ENCODE assay signal across 8 cellular contexts in the genomic region with DNA sequence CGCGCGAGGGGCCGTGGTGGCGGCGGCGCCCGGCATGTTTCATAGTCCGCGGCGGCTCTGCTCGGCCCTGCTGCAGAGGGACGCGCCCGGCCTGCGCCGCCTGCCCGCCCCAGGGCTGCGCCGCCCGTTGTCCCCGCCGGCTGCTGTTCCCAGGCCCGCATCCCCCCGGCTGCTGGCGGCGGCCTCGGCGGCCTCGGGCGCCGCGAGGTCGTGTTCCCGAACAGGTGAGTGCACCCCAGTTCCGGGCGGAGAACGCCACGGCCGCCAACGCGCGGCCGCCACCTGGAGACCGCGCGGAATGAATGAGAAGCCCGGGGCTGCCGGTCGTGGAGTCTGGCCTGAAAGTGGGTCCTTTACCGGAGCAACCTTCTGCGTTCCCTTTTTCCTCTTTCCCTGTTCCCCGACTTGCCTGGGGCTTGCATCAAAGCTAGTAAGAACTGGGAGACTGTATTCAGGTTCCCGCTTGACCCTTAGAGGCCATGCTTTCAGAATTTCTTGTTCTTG. TPM values are rescaled to one million over a fixed set of nuclear protein-coding genes. Genes with fewer than 3 reads are reported as not detected.
DNase-seq lines count a peak whose midpoint lies in the region; ATAC-seq and TF ChIP-seq lines count a peak whose summit lies in the region.

No MANE protein-coding gene starts in this region.

- peaks cover 18% of the 10 kb centered on the region for H3K4me1 ChIP-seq in mucosa of descending colon (ENCODE audit: low read depth)

- H3K36me3 Mint-ChIP-seq in effector memory CD8-positive, alpha-beta T cell (ENCODE audit: insufficient read depth), result peaks cover 23% of the 10 kb centered on the region
- peaks cover 21% of the 10 kb centered on the region for H3K36me3 Mint-ChIP-seq in stimulated activated naive CD8-positive, alpha-beta T cell treated with anti-CD3 and anti-CD28 coated beads, Interleukin-15, Interleukin-2, amounts not matched to agents 100 ng/mL and 50 ng/mL, for 24 hours (ENCODE audit: low read depth)

- H3K4me3 ChIP-seq in mucosa of descending colon, result peak overlapping the region; percentile 75

- H3K4me1 Mint-ChIP-seq in effector memory CD8-positive, alpha-beta T cell (ENCODE audit: low read depth in 2 of 2), result peaks cover 14 to 16% of the 10 kb centered on the region in 2 donors
- peaks cover 48% of the 10 kb centered on the region for H3K4me1 Mint-ChIP-seq in stimulated activated naive CD8-positive, alpha-beta T cell treated with anti-CD3 and anti-CD28 coated beads, Interleukin-15, Interleukin-2, amounts not matched to agents 100 ng/mL and 50 ng/mL, for 24 hours (ENCODE audit: low read depth)

- TF ChIP-seq CTCF in mucosa of descending colon (IDR thresholded peaks at IDR 0.05), result peak; percentile 1

- peak overlapping the region; percentile 77 to 80 for H3K4me3 Mint-ChIP-seq in effector memory CD8-positive, alpha-beta T cell
- H3K4me3 Mint-ChIP-seq in stimulated activated naive CD8-positive, alpha-beta T cell treated with anti-CD3 and anti-CD28 coated beads, Interleukin-15, Interleukin-2, amounts not matched to agents 100 ng/mL and 50 ng/mL, for 24 hours, result peak overlapping the region; percentile 94

- H3K36me3 ChIP-seq in mucosa of descending colon (ENCODE audit: low read depth), result no peaks in the 10 kb centered on the region

- H3K27me3 Mint-ChIP-seq in effector memory CD8-positive, alpha-beta T cell, result no peaks in the 10 kb centered on the region
- H3K27me3 Mint-ChIP-seq in stimulated activated naive CD8-positive, alpha-beta T cell treated with anti-CD3 and anti-CD28 coated beads, Interleukin-15, Interleukin-2, amounts not matched to agents 100 ng/mL and 50 ng/mL, for 24 hours, result no peaks in the 10 kb centered on the region

- H3K9me3 ChIP-seq in mucosa of descending colon, result no peaks in the 10 kb centered on the region

- H3K9me3 Mint-ChIP-seq in effector memory CD8-positive, alpha-beta T cell, result no peaks in the 10 kb centered on the region
- H3K9me3 Mint-ChIP-seq in stimulated activated naive CD8-positive, alpha-beta T cell treated with anti-CD3 and anti-CD28 coated beads, Interleukin-15, Interleukin-2, amounts not matched to agents 100 ng/mL and 50 ng/mL, for 24 hours, result no peaks in the 10 kb centered on the region

- DNase-seq in ELR (ENCODE audit: low read depth) (peak; percentile 44), HuH-7.5 (ENCODE audit: low spot score) (peak; percentile 20), mucosa of descending colon (peak in 2 of 3 donors; percentile 56 to 72), H4 (ENCODE audit: low spot score) (no peak)
- DNase-seq in activated CD4-positive, alpha-beta T cell treated with anti-CD3 and anti-CD28 coated beads for 24 hours (ENCODE audit: low read depth in 2 of 2), result peak; percentile 15 to 22
- peak in 1 of 3 experiments; percentile 15 for DNase-seq in effector memory CD8-positive, alpha-beta T cell

- peak; percentile 38 for ATAC-seq in GM21381 (IDR thresholded peaks at IDR 0.05; ENCODE audit: unreplicated experiment)
- peak; percentile 7 for ATAC-seq in effector memory CD8-positive, alpha-beta T cell (replicated peaks)
- ATAC-seq in mucosa of descending colon, result peak; percentile 21

- peak overlapping the region; percentile 96 to 98 for H3K27ac Mint-ChIP-seq in effector memory CD8-positive, alpha-beta T cell
- H3K27ac Mint-ChIP-seq in stimulated activated naive CD8-positive, alpha-beta T cell treated with anti-CD3 and anti-CD28 coated beads, Interleukin-15, Interleukin-2, amounts not matched to agents 100 ng/mL and 50 ng/mL, for 24 hours, result peak overlapping the region; percentile 89

- intact Hi-C loops in mucosa of descending colon (cut with DNase I, micrococcal nuclease), result no loop called here

RNA-seq across cellular contexts. Expression of gene NOCT, which starts 0.4 kb away (rescaled TPM):
- total RNA-seq in mucosa of descending colon, result 10 to 100 TPM in 2 of 3 donors, 1 to 10 TPM in 1; 7.9 to 11.6 (median 10.1) TPM
- 11.9 and 15.1 TPM in 2 replicates for total RNA-seq in H4 (2014; rRNA removed; shearing (Covaris generic))
